26 cellular contexts compared by ENCODE assay signal in the genomic region with DNA sequence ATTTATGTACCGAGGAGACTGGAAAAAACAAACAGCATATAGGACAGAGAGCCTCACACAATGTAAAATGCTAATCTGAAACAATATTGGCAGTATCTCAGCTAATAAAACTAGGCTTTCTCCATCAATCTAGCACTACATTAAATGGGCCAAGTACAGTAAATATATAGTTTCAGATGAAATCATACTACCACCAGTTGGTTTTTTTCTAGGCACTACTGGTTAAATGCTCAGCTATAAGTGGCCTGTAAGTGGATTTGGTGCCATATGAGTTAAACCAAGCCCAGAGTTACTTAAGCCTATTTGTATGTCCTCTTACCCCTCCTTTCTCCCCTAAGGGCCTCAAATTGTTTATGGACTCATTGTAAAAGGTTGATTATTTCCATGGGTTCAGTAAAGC. TPM values are rescaled to one million over a fixed set of nuclear protein-coding genes. Genes with fewer than 3 reads are reported as not detected.
DNase-seq lines count a peak whose midpoint lies in the region; ATAC-seq and TF ChIP-seq lines count a peak whose summit lies in the region.
"Had no signal": no experiment of that assay in that cellular context is flagged by ENCODE, and none has a peak within 500 bp of the region (broad histone marks: within the 10 kb centered on the region; RNA-seq: fewer than 3 reads in every experiment).

No MANE protein-coding gene starts in this region.

- H3K27me3 ChIP-seq in upper lobe of left lung: no peaks in the 10 kb centered on the region
- no peaks in the 10 kb centered on the region for H3K27me3 ChIP-seq in BE2C
- H3K27me3 ChIP-seq: left lung, right atrium auricular region had no signal

- 90 to 98% methylated on average over 1 of the region's 1 CpG for WGBS in upper lobe of left lung, 2 donors

- no peaks in the 10 kb centered on the region for H3K9me3 ChIP-seq in upper lobe of left lung
- no peaks in the 10 kb centered on the region for H3K9me3 ChIP-seq in BE2C
- H3K9me3 ChIP-seq: left lung, right atrium auricular region had no signal

- H3K4me3 ChIP-seq in upper lobe of left lung (no peak overlapping the region), BE2C (ENCODE audit: low read depth, low read length) (no peak overlapping the region)
- H3K4me3 ChIP-seq: left lung, right atrium auricular region had no signal

- ATAC-seq in upper lobe of left lung (ENCODE audit: low FRiP score in 2 of 2): no peak
- no peak for ATAC-seq in GM18511 (IDR thresholded peaks at IDR 0.05; ENCODE audit: unreplicated experiment)
- ATAC-seq: activated CD4-positive, alpha-beta T cell treated with anti-CD3 and anti-CD28 coated beads for 36 hours; activated CD8-positive, alpha-beta T cell treated with anti-CD3 and anti-CD28 coated beads for 36 hours; activated T-helper 17 cell treated with anti-CD3 and anti-CD28 coated beads, Interleukin-2, amount 50 U/mL, for 72 hours; esophagus mucosa; left lung; stimulated activated naive CD8-positive, alpha-beta T cell treated with anti-CD3 and anti-CD28 coated beads, Interleukin-15, Interleukin-2, amounts not matched to agents 100 U/mL and 50 U/mL, for 24 hours had no signal

- DNase-seq in NCI-H1417 (lab: John Stamatoyannopoulos, UW) (peak; percentile 13 to 93 (median 57)), NCI-H1417 treated with DMSO at 0.1 percent for 48 hours (lab: John Stamatoyannopoulos, UW) (no peak), NCI-H128 (lab: John Stamatoyannopoulos, UW; ENCODE audit: unreplicated experiment) (peak; percentile 3), NCI-H2107 (lab: John Stamatoyannopoulos, UW) (peak; percentile 7), upper lobe of left lung (no peak), BE2C (no peak)
- DNase-seq: 8988T; activated CD4-positive, alpha-beta T cell treated with anti-CD3 and anti-CD28 coated beads for 36 hours; activated CD8-positive, alpha-beta T cell treated with anti-CD3 and anti-CD28 coated beads for 36 hours; activated naive CD4-positive, alpha-beta T cell treated with anti-CD3 and anti-CD28 coated beads, Interleukin-2, amount 50 U/mL, for 16 hours; Calu3; dermis blood vessel endothelial cell; glutamatergic neuron; KBM-7; left lung; mesenchymal stem cell; NCI-H1694 treated with DMSO at 0.1 percent for 48 hours; NCI-H526 treated with DMSO at 0.1 percent for 48 hours; stimulated activated CD4-positive, alpha-beta T cell treated with anti-CD3 and anti-CD28 coated beads, Interleukin-1b, Interleukin-23, amount 100 ng/mL, for 48 hours; stimulated activated naive CD8-positive, alpha-beta T cell treated with anti-CD3 and anti-CD28 coated beads, Interleukin-15, Interleukin-2, amounts not matched to agents 100 U/mL and 50 U/mL, for 24 hours had no signal

- H3K36me3 ChIP-seq in upper lobe of left lung (no peaks in the 10 kb centered on the region), BE2C (no peaks in the 10 kb centered on the region; the same call in none of the 2 replicates)
- H3K36me3 ChIP-seq: left lung, right atrium auricular region had no signal

- no peak for TF ChIP-seq POLR2A in upper lobe of left lung (IDR thresholded peaks at IDR 0.05)

- TF ChIP-seq CTCF in VCaP (conservative IDR thresholded peaks at IDR 0.05): no peak
- no peak for TF ChIP-seq CTCF in upper lobe of left lung (IDR thresholded peaks at IDR 0.05)
- TF ChIP-seq CTCF in BE2C (IDR thresholded peaks at IDR 0.05; ENCODE audit: low read depth, low read length): no peak

- peak overlapping the region; percentile 71 for H3K27ac ChIP-seq in VCaP
- H3K27ac ChIP-seq in upper lobe of left lung: no peak overlapping the region
- H3K27ac ChIP-seq: left lung, parathyroid adenoma, right atrium auricular region had no signal

- peaks cover 0 to 9% (median 0%) of the 10 kb centered on the region in 4 donors for H3K4me1 ChIP-seq in upper lobe of left lung
- H3K4me1 ChIP-seq in BE2C: peaks cover 15% of the 10 kb centered on the region

- no peak for TF ChIP-seq EP300 in upper lobe of left lung (IDR thresholded peaks at IDR 0.05)

RNA-seq across cellular contexts. Expression of a gene that starts 57.6 kb away (rescaled TPM):
- total RNA-seq in upper lobe of left lung: 100 to 1,000 TPM in 1 of 6 donors, 10 to 100 TPM in 5; 15.8 to 173 (median 34.1) TPM
- 4.6 TPM for polyA plus RNA-seq in BE2C (2012; ENCODE audit: insufficient read depth, insufficient read length, low read depth)

Comparison
In these comparisons a context has a peak if more than half of its experiments do, and no peak if none do; other contexts are left out.
1. DNase-seq: peak in NCI-H1417 (3 of 3), NCI-H128 (single experiment) and NCI-H2107 (single experiment); none in NCI-H1417 treated with DMSO at 0.1 percent for 48 hours (single experiment), upper lobe of left lung (0 of 2) and BE2C (single experiment).